ENCODE assay signal across 1 cellular context in the genomic region with DNA sequence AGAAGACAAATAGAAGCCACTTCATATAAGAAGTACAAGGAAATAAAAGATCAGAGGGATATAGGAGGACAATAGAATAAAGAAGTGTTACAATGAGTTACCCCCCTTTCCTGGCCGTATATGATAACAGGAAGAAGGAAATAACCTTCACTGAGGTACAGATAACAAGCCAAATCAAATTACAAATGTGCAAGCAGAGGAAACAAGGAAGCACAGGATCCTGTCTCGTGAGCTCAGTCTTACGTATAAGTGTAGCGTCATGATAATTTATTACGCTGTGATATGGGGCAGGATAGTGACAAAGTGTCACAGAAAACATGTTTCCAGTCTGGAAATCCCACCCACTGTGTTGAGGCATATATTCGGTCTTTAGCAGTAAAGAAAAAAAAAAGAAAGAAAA.
TF ChIP-seq lines count a peak whose summit lies in the region.

No MANE protein-coding gene starts in this region.

TF ChIP-seq in SK-N-SH treated with all-trans-retinoic acid at 6 μM for 48 hours, 23 proteins besides CTCF, POLR2A, EP300 and RAD21 (continued from another document):
- TF ChIP-seq, protein P1, sequence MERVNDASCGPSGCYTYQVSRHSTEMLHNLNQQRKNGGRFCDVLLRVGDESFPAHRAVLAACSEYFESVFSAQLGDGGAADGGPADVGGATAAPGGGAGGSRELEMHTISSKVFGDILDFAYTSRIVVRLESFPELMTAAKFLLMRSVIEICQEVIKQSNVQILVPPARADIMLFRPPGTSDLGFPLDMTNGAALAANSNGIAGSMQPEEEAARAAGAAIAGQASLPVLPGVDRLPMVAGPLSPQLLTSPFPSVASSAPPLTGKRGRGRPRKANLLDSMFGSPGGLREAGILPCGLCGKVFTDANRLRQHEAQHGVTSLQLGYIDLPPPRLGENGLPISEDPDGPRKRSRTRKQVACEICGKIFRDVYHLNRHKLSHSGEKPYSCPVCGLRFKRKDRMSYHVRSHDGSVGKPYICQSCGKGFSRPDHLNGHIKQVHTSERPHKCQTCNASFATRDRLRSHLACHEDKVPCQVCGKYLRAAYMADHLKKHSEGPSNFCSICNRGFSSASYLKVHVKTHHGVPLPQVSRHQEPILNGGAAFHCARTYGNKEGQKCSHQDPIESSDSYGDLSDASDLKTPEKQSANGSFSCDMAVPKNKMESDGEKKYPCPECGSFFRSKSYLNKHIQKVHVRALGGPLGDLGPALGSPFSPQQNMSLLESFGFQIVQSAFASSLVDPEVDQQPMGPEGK (CRISPR knock-in tag; IDR thresholded peaks at IDR 0.05; ENCODE audit: borderline replicate concordance) = no peak
- TF ChIP-seq, protein P2, sequence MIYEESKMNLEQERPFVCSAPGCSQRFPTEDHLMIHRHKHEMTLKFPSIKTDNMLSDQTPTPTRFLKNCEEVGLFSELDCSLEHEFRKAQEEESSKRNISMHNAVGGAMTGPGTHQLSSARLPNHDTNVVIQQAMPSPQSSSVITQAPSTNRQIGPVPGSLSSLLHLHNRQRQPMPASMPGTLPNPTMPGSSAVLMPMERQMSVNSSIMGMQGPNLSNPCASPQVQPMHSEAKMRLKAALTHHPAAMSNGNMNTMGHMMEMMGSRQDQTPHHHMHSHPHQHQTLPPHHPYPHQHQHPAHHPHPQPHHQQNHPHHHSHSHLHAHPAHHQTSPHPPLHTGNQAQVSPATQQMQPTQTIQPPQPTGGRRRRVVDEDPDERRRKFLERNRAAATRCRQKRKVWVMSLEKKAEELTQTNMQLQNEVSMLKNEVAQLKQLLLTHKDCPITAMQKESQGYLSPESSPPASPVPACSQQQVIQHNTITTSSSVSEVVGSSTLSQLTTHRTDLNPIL (CRISPR knock-in tag; IDR thresholded peaks at IDR 0.05; ENCODE audit: low read depth) = no peak
- no peak for TF ChIP-seq ISL1 (CRISPR knock-in tag; IDR thresholded peaks at IDR 0.05)
- no peak for TF ChIP-seq ZNF8 (CRISPR knock-in tag; IDR thresholded peaks at IDR 0.05)
- no peak for TF ChIP-seq OSR1 (CRISPR knock-in tag; IDR thresholded peaks at IDR 0.05)
- no peak for TF ChIP-seq ZNF70 (CRISPR knock-in tag; IDR thresholded peaks at IDR 0.05)
